Comparison of ENCODE assay signal across 8 cellular contexts in genomic region chr11:12827929-12828812, GRCh38.
DNase-seq lines count a peak whose midpoint lies in the region; ATAC-seq and TF ChIP-seq lines count a peak whose summit lies in the region.

No MANE protein-coding gene starts in this region.

- H3K27ac Mint-ChIP-seq in chondrocyte (ENCODE audit: unreplicated experiment): peak overlapping the region; percentile 84
- no peak overlapping the region for H3K27ac Mint-ChIP-seq in T-cell

- CTCF ChIA-PET in T-cell (lab: Charles Lee): interaction anchor here in 1 of 2 donors (0.7 kb wide), 1 partner anchor 1353 kb away, joined by 3 read pairs; no protein-coding TSS in a partner anchor

- TF ChIP-seq CTCF in chondrocyte (IDR thresholded peaks at IDR 0.05) (peak; percentile 50), kidney epithelial cell (IDR thresholded peaks at IDR 0.05; ENCODE audit: insufficient read depth, low read length, poor library complexity, severe bottlenecking) (no peak)

- H3K4me1 ChIP-seq in stomach smooth muscle (ENCODE audit: control insufficient read depth, insufficient read depth, low read length): peaks cover 33% of the 10 kb centered on the region

- no peaks in the 10 kb centered on the region for H3K36me3 Mint-ChIP-seq in chondrocyte (ENCODE audit: low read depth)
- no peaks in the 10 kb centered on the region for H3K36me3 Mint-ChIP-seq in T-cell

- H3K9me3 Mint-ChIP-seq in chondrocyte (ENCODE audit: low read depth) (peaks cover 3% of the 10 kb centered on the region), T-cell (no peaks in the 10 kb centered on the region)

- H3K4me3 ChIP-seq in kidney epithelial cell (ENCODE audit: low read depth, low read length) (peak overlapping the region; percentile 44), stomach smooth muscle (ENCODE audit: low read length in 2 of 2) (peak overlapping the region; percentile 42 to 69)

- H3K36me3 ChIP-seq in kidney epithelial cell (ENCODE audit: control insufficient read depth, insufficient read depth, low read length): no peaks in the 10 kb centered on the region
- H3K36me3 ChIP-seq in stomach smooth muscle (ENCODE audit: control insufficient read depth in 2 of 2, insufficient read depth in 2 of 2, low read length in 2 of 2): no peaks in the 10 kb centered on the region

- H3K27me3 ChIP-seq in kidney epithelial cell (ENCODE audit: control insufficient read depth, insufficient read depth, low read length) (no peaks in the 10 kb centered on the region), stomach smooth muscle (ENCODE audit: control insufficient read depth in 1 of 2, insufficient read depth in 2 of 2, low read length in 2 of 2) (no peaks in the 10 kb centered on the region)

- POLR2A ChIA-PET in T-cell (lab: Charles Lee): interaction anchor here in 1 of 2 donors (0.6 kb wide), 1 partner anchor 36 kb away, joined by 3 read pairs; no protein-coding TSS in a partner anchor

- H3K4me1 Mint-ChIP-seq in chondrocyte (ENCODE audit: low read depth) (peaks cover 51% of the 10 kb centered on the region), T-cell (peaks cover 14 to 18% (median 16%) of the 10 kb centered on the region in 3 donors)

- DNase-seq in DMS79 (lab: John Stamatoyannopoulos, UW): peak; percentile 85
- peak; percentile 59 for DNase-seq in HCEC 1CT
- DNase-seq in NCI-H345 (lab: John Stamatoyannopoulos, UW): peak; percentile 80
- no peak for DNase-seq in chondrocyte (ENCODE audit: low spot score)
- peak; percentile 57 for DNase-seq in kidney epithelial cell (ENCODE audit: low read depth)
- DNase-seq in stimulated activated CD4-positive, alpha-beta T cell treated with anti-CD3 and anti-CD28 coated beads, Interleukin-2, amount 100 ng/mL, for 24 hours: no peak
- DNase-seq in T-cell: no peak

- no peak for ATAC-seq in T-cell (replicated peaks in 1 of 4)

- peak overlapping the region; percentile 37 for H3K27ac ChIP-seq in stomach smooth muscle (ENCODE audit: low read length)

- H3K4me3 Mint-ChIP-seq in chondrocyte (ENCODE audit: unreplicated experiment): peak overlapping the region; percentile 71
- peak overlapping the region in 1 of 3 donors; percentile 22 for H3K4me3 Mint-ChIP-seq in T-cell

- H3K27me3 Mint-ChIP-seq in chondrocyte (ENCODE audit: low read depth) (no peaks in the 10 kb centered on the region), T-cell (peaks cover 60 to 63% of the 10 kb centered on the region in 2 donors)

- no peak overlapping the region for H3K9ac ChIP-seq in stomach smooth muscle (ENCODE audit: low read length in 2 of 2)

- no peaks in the 10 kb centered on the region for H3K9me3 ChIP-seq in stomach smooth muscle (ENCODE audit: control insufficient read depth in 2 of 2, low read length in 2 of 2)

Comparison
In these comparisons a context has a peak if more than half of its experiments do, and no peak if none do; other contexts are left out.
1. DNase-seq: peak in DMS79 (single experiment), HCEC 1CT (single experiment), NCI-H345 (single experiment) and kidney epithelial cell (single experiment); none in chondrocyte (single experiment), stimulated activated CD4-positive, alpha-beta T cell treated with anti-CD3 and anti-CD28 coated beads, Interleukin-2, amount 100 ng/mL, for 24 hours (0 of 2) and T-cell (0 of 34).